In the genomic region with DNA sequence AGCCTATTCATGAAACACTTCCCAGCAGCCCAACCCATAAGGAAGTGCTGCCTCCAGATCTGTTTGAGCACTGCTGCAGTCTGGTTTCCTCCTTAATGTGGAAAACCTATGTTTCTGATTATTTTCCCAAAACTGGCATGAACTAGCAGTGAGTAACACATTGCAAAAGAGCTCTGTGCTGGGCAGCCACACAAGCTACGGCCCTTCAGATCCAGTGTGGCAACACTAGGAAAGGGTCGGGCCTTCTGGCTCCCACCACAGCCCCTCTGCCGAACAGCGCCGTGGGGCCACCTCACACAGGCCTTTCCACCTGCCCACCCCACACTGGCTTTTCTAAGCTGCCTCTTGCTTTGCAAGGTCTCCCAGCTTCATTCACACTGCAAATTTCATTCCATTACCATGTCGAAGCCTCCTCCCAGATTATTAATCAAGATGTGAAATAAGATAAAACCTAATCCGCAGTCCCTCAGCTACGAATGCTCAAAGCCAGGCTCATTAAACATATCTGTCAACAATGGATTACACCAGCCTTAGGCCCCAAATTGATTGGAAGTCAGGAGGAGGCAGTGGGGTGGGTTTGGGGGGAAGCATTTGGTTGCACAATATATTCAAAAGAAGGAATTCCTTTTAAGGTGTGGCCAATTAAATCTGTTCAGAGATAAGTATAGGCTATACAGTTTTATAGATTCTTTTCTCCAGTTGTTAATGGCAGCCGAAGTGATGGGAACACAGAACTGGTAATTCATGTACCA, we compare ENCODE assay signal across 18 cellular contexts.
DNase-seq lines count a peak whose midpoint lies in the region; ATAC-seq and TF ChIP-seq lines count a peak whose summit lies in the region.
"Had no signal": no experiment of that assay in that cellular context is flagged by ENCODE, and none has a peak within 500 bp of the region (broad histone marks: within the 10 kb centered on the region; RNA-seq: fewer than 3 reads in every experiment).

No MANE protein-coding gene starts in this region.

- peaks cover 19% of the 10 kb centered on the region for H3K9me3 Mint-ChIP-seq in stimulated activated effector memory CD8-positive, alpha-beta T cell treated with anti-CD3 and anti-CD28 coated beads, Interleukin-12 subunit alpha, Interleukin-12 subunit beta, amount 100 ng/mL, for 72 hours

- no peak for TF ChIP-seq CTCF in cardiac fibroblast (IDR thresholded peaks at IDR 0.05; ENCODE audit: low read depth, low read length)
- no peak for TF ChIP-seq CTCF in vagina (IDR thresholded peaks at IDR 0.05)

- no peak overlapping the region for H2BK5ac ChIP-seq in mesendoderm (ENCODE audit: low read length)

- no peak overlapping the region for H2BK15ac ChIP-seq in mesendoderm (replicated peaks; ENCODE audit: low read depth)

- no peaks in the 10 kb centered on the region for H3K79me2 ChIP-seq in mesendoderm (ENCODE audit: control insufficient read depth, insufficient read depth, low read length)

- no peaks in the 10 kb centered on the region for H3K4me1 Mint-ChIP-seq in stimulated activated effector memory CD8-positive, alpha-beta T cell treated with anti-CD3 and anti-CD28 coated beads, Interleukin-12 subunit alpha, Interleukin-12 subunit beta, amount 100 ng/mL, for 72 hours
- H3K4me1 Mint-ChIP-seq: CD8-positive, alpha-beta memory T cell had no signal

- no peak overlapping the region for H3K9ac ChIP-seq in mesendoderm (ENCODE audit: low read length)

- no peak overlapping the region for H3K27ac ChIP-seq in mesendoderm (ENCODE audit: low read depth, low read length)
- H3K27ac ChIP-seq in vagina = peak overlapping the region; percentile 7
- H3K27ac ChIP-seq: 22Rv1, brain microvascular endothelial cell, upper lobe of left lung had no signal

- peaks cover 9% of the 10 kb centered on the region for H3K4me1 ChIP-seq in mesendoderm (ENCODE audit: control insufficient read depth, low read depth, low read length)
- peaks cover 7% of the 10 kb centered on the region for H3K4me1 ChIP-seq in vagina
- H3K4me1 ChIP-seq: upper lobe of left lung had no signal

- no CpG with 5 or more reads among the region's 9 CpGs for WGBS in mesendoderm (ENCODE audit: extremely low coverage, insufficient coverage, low lambda C conversion rate)

- H2AK5ac ChIP-seq in mesendoderm (ENCODE audit: low read length) = no peak overlapping the region

- no peak overlapping the region for H3K4me3 Mint-ChIP-seq in stimulated activated effector memory CD8-positive, alpha-beta T cell treated with anti-CD3 and anti-CD28 coated beads, Interleukin-12 subunit alpha, Interleukin-12 subunit beta, amount 100 ng/mL, for 72 hours
- H3K4me3 Mint-ChIP-seq: CD8-positive, alpha-beta memory T cell had no signal

- no peaks in the 10 kb centered on the region for H3K36me3 Mint-ChIP-seq in stimulated activated effector memory CD8-positive, alpha-beta T cell treated with anti-CD3 and anti-CD28 coated beads, Interleukin-12 subunit alpha, Interleukin-12 subunit beta, amount 100 ng/mL, for 72 hours
- H3K36me3 Mint-ChIP-seq: CD8-positive, alpha-beta memory T cell had no signal

- no peak overlapping the region for H3K56ac ChIP-seq in mesendoderm (ENCODE audit: low read length)

- H3K4me3 ChIP-seq in cardiac fibroblast (replicated peaks in 1 of 2; ENCODE audit: low read depth in 2 of 2, low read length in 2 of 2) (no peak overlapping the region), mesendoderm (ENCODE audit: low read length) (no peak overlapping the region), vagina (no peak overlapping the region)
- H3K4me3 ChIP-seq: upper lobe of left lung had no signal

- DNase-seq in NCI-H748 (lab: John Stamatoyannopoulos, UW; ENCODE audit: unreplicated experiment) (peak; percentile 13), NCI-H748 treated with DMSO at 0.1 percent for 48 hours (lab: John Stamatoyannopoulos, UW) (no peak), cardiac fibroblast (ENCODE audit: low read depth in 2 of 2) (peak; percentile 67 to 88), mesendoderm (peak; percentile 56), vagina (ENCODE audit: extremely low spot score in 2 of 2) (no peak), NCI-H1092 (lab: John Stamatoyannopoulos, UW) (no peak)
- DNase-seq in stimulated activated effector memory CD8-positive, alpha-beta T cell treated with anti-CD3 and anti-CD28 coated beads, Interleukin-12 subunit alpha, Interleukin-12 subunit beta, amount 100 ng/mL, for 72 hours (ENCODE audit: low spot score in 2 of 2) = no peak
- DNase-seq: activated CD8-positive, alpha-beta memory T cell treated with anti-CD3 and anti-CD28 coated beads for 24 hours; activated effector memory CD4-positive, alpha-beta T cell treated with anti-CD3 and anti-CD28 coated beads, Interleukin-2, amount 50 U/mL, for 16 hours; CD8-positive, alpha-beta memory T cell; effector memory CD4-positive, alpha-beta T cell; GDM1; NCI-H1048; retina had no signal

- H3K27ac Mint-ChIP-seq in stimulated activated effector memory CD8-positive, alpha-beta T cell treated with anti-CD3 and anti-CD28 coated beads, Interleukin-12 subunit alpha, Interleukin-12 subunit beta, amount 100 ng/mL, for 72 hours = no peak overlapping the region
- H3K27ac Mint-ChIP-seq: CD8-positive, alpha-beta memory T cell had no signal

- H2BK120ac ChIP-seq in mesendoderm (ENCODE audit: low read depth, low read length) = no peak overlapping the region

- intact Hi-C loops in vagina (cut with DNase I) = no loop called here

- no peak overlapping the region for H4K8ac ChIP-seq in mesendoderm (ENCODE audit: low read depth, low read length)

- H4K5ac ChIP-seq in mesendoderm (ENCODE audit: low read length) = no peak overlapping the region

- H3K18ac ChIP-seq in mesendoderm (ENCODE audit: low read length) = no peak overlapping the region

- H3K79me1 ChIP-seq in mesendoderm (ENCODE audit: low read length) = no peaks in the 10 kb centered on the region

- ATAC-seq in GM21447 (IDR thresholded peaks at IDR 0.05; ENCODE audit: unreplicated experiment) = no peak
- no peak for ATAC-seq in stimulated activated effector memory CD8-positive, alpha-beta T cell treated with anti-CD3 and anti-CD28 coated beads, Interleukin-12 subunit alpha, Interleukin-12 subunit beta, amount 100 ng/mL, for 72 hours

- no peaks in the 10 kb centered on the region for H3K9me3 ChIP-seq in vagina
- H3K9me3 ChIP-seq: upper lobe of left lung had no signal

- H3K4ac ChIP-seq in mesendoderm (ENCODE audit: low read depth, low read length) = no peak overlapping the region

- no peak for TF ChIP-seq POLR2A in vagina (IDR thresholded peaks at IDR 0.05)

- H3K23ac ChIP-seq in mesendoderm (ENCODE audit: low read length) = no peak overlapping the region

- H3K27me3 ChIP-seq in mesendoderm (ENCODE audit: insufficient read depth, low read length, poor library complexity) = no peaks in the 10 kb centered on the region
- no peaks in the 10 kb centered on the region for H3K27me3 ChIP-seq in vagina
- H3K27me3 ChIP-seq: brain microvascular endothelial cell, upper lobe of left lung had no signal

- H3K4me2 ChIP-seq in mesendoderm (ENCODE audit: low read length) = no peak overlapping the region

- no peaks in the 10 kb centered on the region for H3K36me3 ChIP-seq in mesendoderm (ENCODE audit: control insufficient read depth, insufficient read depth, low read length)
- H3K36me3 ChIP-seq in vagina = no peaks in the 10 kb centered on the region
- H3K36me3 ChIP-seq: brain microvascular endothelial cell, upper lobe of left lung had no signal

Comparison
In these comparisons a context has a peak if more than half of its experiments do, and no peak if none do; other contexts are left out.
1. DNase-seq: peak in NCI-H748 (single experiment), cardiac fibroblast (2 of 2) and mesendoderm (single experiment); none in NCI-H748 treated with DMSO at 0.1 percent for 48 hours (single experiment), vagina (0 of 2), NCI-H1092 (single experiment) and stimulated activated effector memory CD8-positive, alpha-beta T cell treated with anti-CD3 and anti-CD28 coated beads, Interleukin-12 subunit alpha, Interleukin-12 subunit beta, amount 100 ng/mL, for 72 hours (0 of 2).